In the genomic region with DNA sequence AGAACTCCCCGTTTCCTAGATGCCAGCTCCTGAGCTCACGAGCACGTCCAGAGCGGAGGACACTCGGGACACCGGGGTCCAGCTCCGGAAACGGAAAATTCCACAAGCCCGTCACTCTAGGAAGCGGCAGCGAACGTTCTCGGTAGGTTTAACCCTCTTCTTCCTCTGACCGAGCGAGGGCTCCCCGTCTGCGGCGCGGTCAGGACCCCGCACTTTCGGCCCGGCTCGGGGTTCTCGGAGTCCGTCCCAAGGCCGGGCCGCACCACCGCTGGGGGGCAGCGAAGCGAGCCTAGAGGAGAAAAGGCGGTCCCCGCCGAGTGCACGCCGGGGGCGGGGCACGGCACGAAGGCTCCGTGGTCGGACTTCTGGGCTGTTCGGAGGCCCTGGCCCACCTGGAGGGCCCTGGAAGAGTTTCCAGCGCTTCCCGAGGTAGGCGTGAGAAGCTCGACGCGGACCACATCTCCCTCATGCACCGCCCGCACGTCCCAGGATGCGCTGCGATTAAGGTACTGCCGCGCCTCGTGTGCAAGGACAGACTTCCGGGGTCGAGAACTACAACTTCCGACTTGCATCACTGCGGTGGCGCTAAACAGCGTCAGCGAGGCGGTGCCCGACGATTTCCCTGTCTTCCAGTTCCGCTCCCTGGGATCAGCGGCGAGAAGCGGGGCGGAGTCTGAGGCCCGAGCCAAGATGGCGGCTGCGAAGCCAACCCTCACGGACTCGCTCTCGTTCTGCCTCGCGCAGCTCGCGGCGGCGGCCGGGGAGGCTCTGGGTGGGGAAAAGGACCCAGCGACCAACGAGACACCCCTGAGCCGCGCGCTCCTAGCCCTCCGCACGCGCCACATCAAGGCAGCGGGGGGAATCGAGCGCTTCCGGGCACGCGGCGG, we compare ENCODE assay signal across 8 cellular contexts.
DNase-seq lines count a peak whose midpoint lies in the region; ATAC-seq, FAIRE-seq and TF ChIP-seq lines count a peak whose summit lies in the region.

A gene with protein sequence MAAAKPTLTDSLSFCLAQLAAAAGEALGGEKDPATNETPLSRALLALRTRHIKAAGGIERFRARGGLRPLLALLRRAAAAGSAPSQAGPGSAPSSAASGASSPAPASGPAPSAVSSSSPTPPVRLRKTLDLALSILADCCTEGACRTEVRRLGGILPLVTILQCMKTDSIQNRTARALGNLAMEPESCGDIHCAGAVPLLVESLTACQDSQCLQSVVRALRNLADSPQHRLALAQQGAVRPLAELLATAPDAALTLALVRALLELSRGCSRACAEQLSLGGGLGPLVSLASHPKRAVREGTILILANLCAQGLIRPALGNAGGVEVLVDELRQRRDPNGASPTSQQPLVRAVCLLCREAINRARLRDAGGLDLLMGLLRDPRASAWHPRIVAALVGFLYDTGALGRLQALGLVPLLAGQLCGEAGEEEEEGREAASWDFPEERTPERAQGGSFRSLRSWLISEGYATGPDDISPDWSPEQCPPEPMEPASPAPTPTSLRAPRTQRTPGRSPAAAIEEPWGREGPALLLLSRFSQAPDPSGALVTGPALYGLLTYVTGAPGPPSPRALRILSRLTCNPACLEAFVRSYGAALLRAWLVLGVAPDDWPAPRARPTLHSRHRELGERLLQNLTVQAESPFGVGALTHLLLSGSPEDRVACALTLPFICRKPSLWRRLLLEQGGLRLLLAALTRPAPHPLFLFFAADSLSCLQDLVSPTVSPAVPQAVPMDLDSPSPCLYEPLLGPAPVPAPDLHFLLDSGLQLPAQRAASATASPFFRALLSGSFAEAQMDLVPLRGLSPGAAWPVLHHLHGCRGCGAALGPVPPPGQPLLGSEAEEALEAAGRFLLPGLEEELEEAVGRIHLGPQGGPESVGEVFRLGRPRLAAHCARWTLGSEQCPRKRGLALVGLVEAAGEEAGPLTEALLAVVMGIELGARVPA (plus strand): TSS at position 667 of the 887 bp plus-strand sequence. CDS start 24 bp downstream, at position 691.

- H3K4me3 Mint-ChIP-seq in nephron, result peak within 1 kb of the TSS; percentile 93 to 94 (median 93)
- H3K4me3 Mint-ChIP-seq in stimulated activated naive CD8-positive, alpha-beta T cell treated with anti-CD3 and anti-CD28 coated beads, Interleukin-15, Interleukin-2, amounts not matched to agents 100 ng/mL and 50 ng/mL, for 24 hours, result peak within 1 kb of the TSS; percentile 94

- DNase-seq in H54 (ENCODE audit: insufficient read length, low spot score), result peak; percentile 75
- peak; percentile 98 for DNase-seq in LoVo (ENCODE audit: low spot score)
- DNase-seq in RWPE2 (ENCODE audit: low spot score), result peak; percentile 98
- DNase-seq in activated T-helper 9 cell treated with anti-CD3 and anti-CD28 coated beads, Interleukin-2, amount 50 U/mL, for 16 hours (ENCODE audit: low read depth), result peak; percentile 93
- peak; percentile 98 for DNase-seq in fibroblast of peridontal ligament (ENCODE audit: extremely low read depth)

- H3K36me3 ChIP-seq in ES-I3 (ENCODE audit: insufficient read depth, low read length) (no peaks in the 10 kb centered on the region; the same call in 1 of the 2 replicates), RWPE2 (ENCODE audit: low read depth) (peaks cover 9% of the 10 kb centered on the region; the same call in 1 of the 2 replicates)

- peak within 1 kb of the TSS; percentile 97 to 99 (median 98) for H3K27ac Mint-ChIP-seq in nephron
- H3K27ac Mint-ChIP-seq in stimulated activated naive CD8-positive, alpha-beta T cell treated with anti-CD3 and anti-CD28 coated beads, Interleukin-15, Interleukin-2, amounts not matched to agents 100 ng/mL and 50 ng/mL, for 24 hours, result peak within 1 kb of the TSS; percentile 94

- no peaks in the 10 kb centered on the region for H3K27me3 Mint-ChIP-seq in nephron (ENCODE audit: low read depth)
- no peaks in the 10 kb centered on the region for H3K27me3 Mint-ChIP-seq in stimulated activated naive CD8-positive, alpha-beta T cell treated with anti-CD3 and anti-CD28 coated beads, Interleukin-15, Interleukin-2, amounts not matched to agents 100 ng/mL and 50 ng/mL, for 24 hours

- peak within 1 kb of the TSS; percentile 97 for H3K9ac ChIP-seq in ES-I3 (ENCODE audit: low read depth, low read length)

- TF ChIP-seq CTCF in RWPE2 (IDR thresholded peaks at IDR 0.05; ENCODE audit: poor library complexity, severe bottlenecking) (peak; percentile 80), nephron (IDR thresholded peaks at IDR 0.05; ENCODE audit: unreplicated experiment in 3 of 3) (peak; percentile 39 to 54 (median 43))

- peak within 1 kb of the TSS; percentile 81 for H3K27ac ChIP-seq in RWPE2 (ENCODE audit: poor library complexity, severe bottlenecking)

- H3K4me1 Mint-ChIP-seq in nephron, result peaks cover 36% of the 10 kb centered on the region
- peaks cover 53% of the 10 kb centered on the region for H3K4me1 Mint-ChIP-seq in stimulated activated naive CD8-positive, alpha-beta T cell treated with anti-CD3 and anti-CD28 coated beads, Interleukin-15, Interleukin-2, amounts not matched to agents 100 ng/mL and 50 ng/mL, for 24 hours (ENCODE audit: low read depth)

- no peaks in the 10 kb centered on the region for H3K9me3 ChIP-seq in ES-I3 (ENCODE audit: control insufficient read depth, insufficient read depth, low read length)
- no peaks in the 10 kb centered on the region for H3K9me3 ChIP-seq in RWPE2 (ENCODE audit: severe bottlenecking)

- TF ChIP-seq POLR2A in H54 (IDR thresholded peaks at IDR 0.05; ENCODE audit: low read depth, low read length), result peak; percentile 63

- peak within 1 kb of the TSS; percentile 74 for H3K4me3 ChIP-seq in RWPE2 (ENCODE audit: severe bottlenecking)

- H3K36me3 Mint-ChIP-seq in nephron (ENCODE audit: low read depth), result peaks cover 14% of the 10 kb centered on the region
- H3K36me3 Mint-ChIP-seq in stimulated activated naive CD8-positive, alpha-beta T cell treated with anti-CD3 and anti-CD28 coated beads, Interleukin-15, Interleukin-2, amounts not matched to agents 100 ng/mL and 50 ng/mL, for 24 hours (ENCODE audit: low read depth), result peaks cover 27% of the 10 kb centered on the region

- H3K27me3 ChIP-seq in RWPE2 (ENCODE audit: insufficient read depth, poor library complexity, severe bottlenecking), result no peaks in the 10 kb centered on the region

- H3K9me3 Mint-ChIP-seq in nephron, result no peaks in the 10 kb centered on the region
- H3K9me3 Mint-ChIP-seq in stimulated activated naive CD8-positive, alpha-beta T cell treated with anti-CD3 and anti-CD28 coated beads, Interleukin-15, Interleukin-2, amounts not matched to agents 100 ng/mL and 50 ng/mL, for 24 hours, result no peaks in the 10 kb centered on the region

- peaks cover 4% of the 10 kb centered on the region for H3K4me1 ChIP-seq in ES-I3 (ENCODE audit: insufficient read depth, low read length)
- H3K4me1 ChIP-seq in RWPE2 (ENCODE audit: insufficient read depth, poor library complexity, severe bottlenecking), result peaks cover 21% of the 10 kb centered on the region

- peak; percentile 81 for FAIRE-seq in H54 (lab: Jason Lieb, UNC)

- peak; percentile 72 for ATAC-seq in RWPE2 (ENCODE audit: low read depth)

Comparison
In these comparisons a context has a peak if more than half of its experiments do, and no peak if none do; other contexts are left out.
1. Peak in every context shown above with its lines: DNase-seq, ATAC-seq, H3K4me3 ChIP-seq and H3K27ac ChIP-seq.